In the genomic region with DNA sequence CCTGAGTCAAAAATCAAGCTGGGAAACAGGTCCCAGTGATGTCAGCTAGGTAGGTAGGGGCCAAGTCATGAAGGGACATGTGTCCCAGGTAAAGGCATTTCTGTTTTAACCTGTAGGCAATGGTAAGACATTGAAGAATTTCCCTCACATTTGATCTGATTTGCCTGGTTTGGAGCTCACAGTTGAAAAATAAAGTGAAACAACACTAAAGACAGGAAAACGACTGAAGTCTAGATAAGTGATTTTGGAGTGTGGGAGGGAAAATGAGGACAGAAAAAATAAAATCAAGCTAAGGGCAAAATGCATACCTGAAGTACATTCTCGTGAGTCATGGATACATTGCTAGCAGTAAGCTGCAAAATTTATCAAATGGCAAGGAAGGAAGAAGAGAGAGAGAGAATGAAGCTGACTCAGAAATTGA, we compare ENCODE assay signal across 25 cellular contexts.
DNase-seq lines count a peak whose midpoint lies in the region; ATAC-seq, FAIRE-seq and TF ChIP-seq lines count a peak whose summit lies in the region.
"Had no signal": no experiment of that assay in that cellular context is flagged by ENCODE, and none has a peak within 500 bp of the region (broad histone marks: within the 10 kb centered on the region; RNA-seq: fewer than 3 reads in every experiment).

No MANE protein-coding gene starts in this region.

- no peak for DNase-seq in Caco-2
- DNase-seq in NCI-H226 = peak; percentile 82
- peak; percentile 87 for DNase-seq in bronchial epithelial cell (ENCODE audit: low read depth)
- DNase-seq in mesothelial cell of epicardium (ENCODE audit: low spot score in 2 of 2, unreplicated experiment in 2 of 2) = no peak
- DNase-seq in NCI-H2171 treated with DMSO at 0.1 percent for 48 hours (lab: John Stamatoyannopoulos, UW) = no peak
- no peak for DNase-seq in pons (ENCODE audit: low spot score)
- DNase-seq in DMS153 (lab: John Stamatoyannopoulos, UW) = no peak
- DNase-seq: ACHN; activated B cell treated with CpG ODN at 0.5 μM for 24 hours; activated CD8-positive, alpha-beta T cell treated with anti-CD3 and anti-CD28 coated beads, Interleukin-2, amount 10 ng/mL, durations not matched to agents 7 days and 5 days; activated naive CD4-positive, alpha-beta T cell treated with anti-CD3 and anti-CD28 coated beads, Interleukin-2, amount 50 U/mL, for 16 hours; activated T-cell treated with anti-CD3 and anti-CD28 coated beads, Interleukin-2, amount 50 U/mL, for 24 hours; gastrocnemius medialis; left colon; midbrain; NCI-H1048; NCI-H2081; NCI-H524 treated with DMSO at 0.1 percent for 48 hours; SJCRH30; stimulated activated CD4-positive, alpha-beta T cell treated with anti-CD3 and anti-CD28 coated beads, Interleukin-4, amount 100 ng/mL, for 24 hours had no signal

- H3K27me3 ChIP-seq in Caco-2 (replicated peaks; ENCODE audit: control insufficient read depth, insufficient read depth, low read length) = no peaks in the 10 kb centered on the region
- no peaks in the 10 kb centered on the region for H3K27me3 ChIP-seq in bronchial epithelial cell (ENCODE audit: control insufficient read depth, insufficient read depth, low read length)
- H3K27me3 ChIP-seq: gastrocnemius medialis, SJCRH30 had no signal

- H3K4me3 Mint-ChIP-seq in Caco-2 (ENCODE audit: unreplicated experiment) (no peak overlapping the region), mesothelial cell of epicardium (no peak overlapping the region)
- H3K4me3 Mint-ChIP-seq: activated B cell treated with CpG ODN at 0.5 μM for 24 hours; activated CD8-positive, alpha-beta T cell treated with anti-CD3 and anti-CD28 coated beads, Interleukin-2, amount 10 ng/mL, durations not matched to agents 7 days and 5 days; activated T-cell treated with anti-CD3 and anti-CD28 coated beads, Interleukin-2, amount 50 U/mL, for 24 hours; dendritic cell treated with granulocyte-macrophage colony-stimulating factor and Interleukin-4, amounts not matched to agents 40 ng/mL and 50 ng/mL, for 4 days had no signal

- H3K27me3 Mint-ChIP-seq in Caco-2 (ENCODE audit: insufficient read depth, unreplicated experiment) = no peaks in the 10 kb centered on the region
- no peaks in the 10 kb centered on the region for H3K27me3 Mint-ChIP-seq in mesothelial cell of epicardium (ENCODE audit: low read depth)
- H3K27me3 Mint-ChIP-seq: activated B cell treated with CpG ODN at 0.5 μM for 24 hours; activated T-cell treated with anti-CD3 and anti-CD28 coated beads, Interleukin-2, amount 50 U/mL, for 24 hours; dendritic cell treated with granulocyte-macrophage colony-stimulating factor and Interleukin-4, amounts not matched to agents 40 ng/mL and 50 ng/mL, for 4 days had no signal

- peak overlapping the region; percentile 4 for H3K27ac Mint-ChIP-seq in Caco-2 (ENCODE audit: unreplicated experiment)
- H3K27ac Mint-ChIP-seq in mesothelial cell of epicardium = peak overlapping the region; percentile 92
- H3K27ac Mint-ChIP-seq: activated B cell treated with CpG ODN at 0.5 μM for 24 hours; activated CD8-positive, alpha-beta T cell treated with anti-CD3 and anti-CD28 coated beads, Interleukin-2, amount 10 ng/mL, durations not matched to agents 7 days and 5 days; activated T-cell treated with anti-CD3 and anti-CD28 coated beads, Interleukin-2, amount 50 U/mL, for 24 hours; dendritic cell treated with granulocyte-macrophage colony-stimulating factor and Interleukin-4, amounts not matched to agents 40 ng/mL and 50 ng/mL, for 4 days had no signal

- intact Hi-C loops in Caco-2 (cut with micrococcal nuclease; ENCODE audit: unreplicated experiment) = no loop called here

- no TSS peak for BruUV-seq in Caco-2 (replicated peaks; lab: Mats Ljungman, UMichigan)

- peaks cover 43% of the 10 kb centered on the region for H3K4me1 Mint-ChIP-seq in Caco-2 (ENCODE audit: low read depth, unreplicated experiment)
- peaks cover 43% of the 10 kb centered on the region for H3K4me1 Mint-ChIP-seq in mesothelial cell of epicardium
- H3K4me1 Mint-ChIP-seq: activated B cell treated with CpG ODN at 0.5 μM for 24 hours had no signal

- POLR2A ChIA-PET in Caco-2 (lab: Charles Lee) = interaction anchor here (1.2 kb wide), 1 partner anchor 9 kb away, joined by 11 read pairs; no protein-coding TSS in a partner anchor

- H3K4me3 ChIP-seq in Caco-2 (ENCODE audit: low read depth, low read length) (no peak overlapping the region), bronchial epithelial cell (ENCODE audit: low read depth, low read length) (no peak overlapping the region)
- H3K4me3 ChIP-seq: gastrocnemius medialis, K562, SJCRH30 had no signal

- ATAC-seq in GM21526 (IDR thresholded peaks at IDR 0.05; ENCODE audit: low FRiP score, unreplicated experiment) = no peak
- ATAC-seq: activated CD8-positive, alpha-beta T cell treated with anti-CD3 and anti-CD28 coated beads, Interleukin-2, amount 10 ng/mL, durations not matched to agents 7 days and 5 days; gastrocnemius medialis; K562; left colon had no signal

- TF ChIP-seq CTCF in Caco-2 (IDR thresholded peaks at IDR 0.05; ENCODE audit: insufficient read depth in 1 of 2, low read depth in 1 of 2, low read length in 1 of 2, severe bottlenecking in 1 of 2, unreplicated experiment in 1 of 2) (no peak), bronchial epithelial cell (IDR thresholded peaks at IDR 0.05; ENCODE audit: insufficient read depth, low read length, severe bottlenecking) (no peak), mesothelial cell of epicardium (IDR thresholded peaks at IDR 0.05; ENCODE audit: unreplicated experiment) (no peak)

- CTCF ChIA-PET in Caco-2 (lab: Charles Lee) = interaction anchor here (0.6 kb wide), 1 partner anchor 24 kb away, joined by 3 read pairs; no protein-coding TSS in a partner anchor

- H3K36me3 ChIP-seq in Caco-2 (ENCODE audit: control insufficient read depth, insufficient read depth, low read length) (no peaks in the 10 kb centered on the region), bronchial epithelial cell (ENCODE audit: control insufficient read depth, insufficient read depth, low read length) (no peaks in the 10 kb centered on the region)
- H3K36me3 ChIP-seq: gastrocnemius medialis, SJCRH30 had no signal

- no peak for FAIRE-seq in bronchial epithelial cell (lab: Jason Lieb, UNC)
- FAIRE-seq: endothelial cell of umbilical vein, GM12891, K562 had no signal

- peaks cover 10% of the 10 kb centered on the region for H3K9me3 Mint-ChIP-seq in Caco-2 (ENCODE audit: unreplicated experiment)
- H3K9me3 Mint-ChIP-seq in mesothelial cell of epicardium = no peaks in the 10 kb centered on the region
- H3K9me3 Mint-ChIP-seq: activated T-cell treated with anti-CD3 and anti-CD28 coated beads, Interleukin-2, amount 50 U/mL, for 24 hours; dendritic cell treated with granulocyte-macrophage colony-stimulating factor and Interleukin-4, amounts not matched to agents 40 ng/mL and 50 ng/mL, for 4 days had no signal

- no peaks in the 10 kb centered on the region for H3K9me3 ChIP-seq in Caco-2
- H3K9me3 ChIP-seq: gastrocnemius medialis, SJCRH30 had no signal

- peaks cover 41% of the 10 kb centered on the region for H3K4me1 ChIP-seq in Caco-2
- H3K4me1 ChIP-seq: gastrocnemius medialis, SJCRH30 had no signal

- H3K36me3 Mint-ChIP-seq in Caco-2 (ENCODE audit: insufficient read depth, unreplicated experiment) (peaks cover 10% of the 10 kb centered on the region), mesothelial cell of epicardium (peaks cover 2% of the 10 kb centered on the region)

Comparison
In these comparisons a context has a peak if more than half of its experiments do, and no peak if none do; other contexts are left out.
1. DNase-seq: peak in NCI-H226 (single experiment) and bronchial epithelial cell (single experiment); none in Caco-2 (0 of 2), mesothelial cell of epicardium (0 of 2), NCI-H2171 treated with DMSO at 0.1 percent for 48 hours (single experiment), pons (single experiment) and DMS153 (single experiment).